ENCODE assay signal across 17 cellular contexts in genomic region chr1:90778487-90778886, GRCh38.
DNase-seq lines count a peak whose midpoint lies in the region; ATAC-seq and TF ChIP-seq lines count a peak whose summit lies in the region.
"Had no signal": no experiment of that assay in that cellular context is flagged by ENCODE, and none has a peak within 500 bp of the region (broad histone marks: within the 10 kb centered on the region; RNA-seq: fewer than 3 reads in every experiment).

No MANE protein-coding gene starts in this region.

- no peak overlapping the region for H2AFZ ChIP-seq in mammary epithelial cell (ENCODE audit: low read depth, low read length)
- H2AFZ ChIP-seq: GM23248 had no signal

- intact Hi-C loops in mammary epithelial cell (cut with micrococcal nuclease) (no loop called here), breast epithelium (cut with DNase I; ENCODE audit: low total_unique reads) (no loop called here)

- ATAC-seq in foreskin keratinocyte, result no peak
- ATAC-seq: Panc1 had no signal

- H3K9me3 ChIP-seq in mammary epithelial cell (replicated peaks; ENCODE audit: insufficient read depth, low read length) (no peaks in the 10 kb centered on the region), breast epithelium (no peaks in the 10 kb centered on the region)

- dilution Hi-C loops in mammary epithelial cell (cut with HindIII; ENCODE audit: low sequenced_read_pairs), result no loop called here

- H3K4me3 ChIP-seq in mammary epithelial cell (replicated peaks in 1 of 3; ENCODE audit: insufficient read depth in 1 of 3, low read depth in 2 of 3, low read length in 3 of 3), result no peak overlapping the region
- H3K4me3 ChIP-seq in breast epithelium, result no peak overlapping the region
- H3K4me3 ChIP-seq: GM23248, SK-N-MC had no signal

- TF ChIP-seq POLR2A in breast epithelium (IDR thresholded peaks at IDR 0.05), result no peak

- DNase-seq in mammary epithelial cell (peak; percentile 6), breast epithelium (ENCODE audit: low spot score in 2 of 2) (no peak), NCI-H526 treated with DMSO at 0.1 percent for 48 hours (lab: John Stamatoyannopoulos, UW) (peak; percentile 91), foreskin keratinocyte (peak; percentile 1 to 30), EL (no peak), NCI-H2081 treated with DMSO at 0.1 percent for 48 hours (lab: John Stamatoyannopoulos, UW) (no peak), midbrain (lab: John Stamatoyannopoulos, UW) (no peak)
- DNase-seq: GM23248, H7, NCI-H1105, NCI-H1436 treated with DMSO at 0.1 percent for 48 hours, NCI-H187 treated with DMSO at 0.1 percent for 48 hours, NCI-H446 treated with DMSO at 0.1 percent for 48 hours, NCI-H69, SIG-M5 had no signal

- no peak overlapping the region for H3K4me2 ChIP-seq in mammary epithelial cell (ENCODE audit: insufficient read depth, low read depth, low read length)

- in situ Hi-C loops in mammary epithelial cell (cut with MboI; ENCODE audit: low sequenced_read_pairs in 2 of 2), result no loop called here

- BruUV-seq in mammary epithelial cell (replicated peaks; lab: Mats Ljungman, UMichigan), result no TSS peak

- H3K9ac ChIP-seq in mammary epithelial cell (ENCODE audit: insufficient read depth, low read length), result no peak overlapping the region
- H3K9ac ChIP-seq: GM23248 had no signal

- H3K79me2 ChIP-seq in mammary epithelial cell (ENCODE audit: insufficient read depth, low read length), result no peaks in the 10 kb centered on the region

- H3K4me1 ChIP-seq in mammary epithelial cell (ENCODE audit: insufficient read depth, low read length) (no peaks in the 10 kb centered on the region), breast epithelium (no peaks in the 10 kb centered on the region), foreskin keratinocyte (no peaks in the 10 kb centered on the region)

- CTCF ChIA-PET in mammary epithelial cell (lab: Charles Lee; ENCODE audit: low non-redundant PET), result no interaction called here

- TF ChIP-seq CTCF in mammary epithelial cell (conservative IDR thresholded peaks at IDR 0.05 in 1 of 2, IDR thresholded peaks at IDR 0.05 in 1 of 2; ENCODE audit: extremely low read depth in 1 of 2, insufficient read depth in 1 of 2, low read depth in 1 of 2, low read length in 2 of 2), result no peak
- TF ChIP-seq CTCF in breast epithelium (IDR thresholded peaks at IDR 0.05), result no peak
- no peak for TF ChIP-seq CTCF in foreskin keratinocyte (conservative IDR thresholded peaks at IDR 0.05)

- no peaks in the 10 kb centered on the region for H3K36me3 ChIP-seq in mammary epithelial cell (ENCODE audit: insufficient read depth, low read length)
- no peaks in the 10 kb centered on the region for H3K36me3 ChIP-seq in breast epithelium

- H3K27ac ChIP-seq in mammary epithelial cell (ENCODE audit: insufficient read depth, low read depth, low read length) (no peak overlapping the region), breast epithelium (no peak overlapping the region), foreskin keratinocyte (no peak overlapping the region)
- H3K27ac ChIP-seq: GM23248, SK-N-MC had no signal

- H3K27me3 ChIP-seq in mammary epithelial cell (ENCODE audit: insufficient read depth, low read length) (no peaks in the 10 kb centered on the region), breast epithelium (no peaks in the 10 kb centered on the region), foreskin keratinocyte (no peaks in the 10 kb centered on the region)

- H4K20me1 ChIP-seq in mammary epithelial cell (ENCODE audit: insufficient read depth, low read length), result no peaks in the 10 kb centered on the region

Comparison
In these comparisons a context has a peak if more than half of its experiments do, and no peak if none do; other contexts are left out.
1. DNase-seq: peak in mammary epithelial cell (single experiment), NCI-H526 treated with DMSO at 0.1 percent for 48 hours (single experiment) and foreskin keratinocyte (2 of 2); none in breast epithelium (0 of 2), EL (single experiment), NCI-H2081 treated with DMSO at 0.1 percent for 48 hours (single experiment) and midbrain (single experiment).